17 cellular contexts compared by ENCODE assay signal in the genomic region with DNA sequence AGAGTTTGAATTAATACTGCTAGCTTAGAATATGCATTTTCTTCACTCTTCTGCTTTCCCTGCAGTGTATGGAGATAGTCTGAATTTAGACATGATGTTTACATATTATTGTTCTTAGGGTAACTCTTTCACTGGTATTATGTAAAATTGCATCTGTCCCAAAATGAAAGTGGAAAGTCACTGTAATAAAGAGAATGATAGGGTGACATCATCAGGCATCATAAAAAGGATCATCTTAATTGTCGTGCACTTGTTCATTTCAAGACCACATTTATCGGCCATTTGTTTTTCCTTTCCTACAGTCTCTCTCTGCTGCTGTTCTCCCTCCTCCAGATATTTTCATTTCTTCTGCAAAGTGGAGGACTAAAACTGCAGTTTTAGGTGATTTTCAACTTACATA.
DNase-seq lines count a peak whose midpoint lies in the region; ATAC-seq and TF ChIP-seq lines count a peak whose summit lies in the region.
"Had no signal": no experiment of that assay in that cellular context is flagged by ENCODE, and none has a peak within 500 bp of the region (broad histone marks: within the 10 kb centered on the region; RNA-seq: fewer than 3 reads in every experiment).

No MANE protein-coding gene starts in this region.

- no peak overlapping the region for H3K9ac ChIP-seq in OCI-LY3 (ENCODE audit: low read length)

- TF ChIP-seq CTCF in GM13977 (IDR thresholded peaks at IDR 0.05; ENCODE audit: extremely low read depth, insufficient read depth, missing control alignments) (no peak), OCI-LY3 (IDR thresholded peaks at IDR 0.05; ENCODE audit: low read depth, low read length) (no peak), GM20000 (IDR thresholded peaks at IDR 0.05; ENCODE audit: extremely low read depth, missing control alignments) (no peak)

- peak overlapping the region; percentile 75 for H3K27ac Mint-ChIP-seq in activated T-cell treated with anti-CD3 and anti-CD28 coated beads, Interleukin-2, amount 50 U/mL, for 24 hours
- no peak overlapping the region for H3K27ac Mint-ChIP-seq in activated naive CD8-positive, alpha-beta T cell treated with anti-CD3 and anti-CD28 coated beads, Interleukin-2, amount 50 U/mL, for 24 hours
- H3K27ac Mint-ChIP-seq: CD14-positive monocyte had no signal

- peak; percentile 35 for ATAC-seq in activated naive CD8-positive, alpha-beta T cell treated with anti-CD3 and anti-CD28 coated beads, Interleukin-2, amount 50 U/mL, for 24 hours

- peaks cover 44% of the 10 kb centered on the region for H3K4me1 Mint-ChIP-seq in activated T-cell treated with anti-CD3 and anti-CD28 coated beads, Interleukin-2, amount 50 U/mL, for 24 hours (ENCODE audit: low read depth)
- H3K4me1 Mint-ChIP-seq in activated naive CD8-positive, alpha-beta T cell treated with anti-CD3 and anti-CD28 coated beads, Interleukin-2, amount 50 U/mL, for 24 hours = peaks cover 42% of the 10 kb centered on the region
- H3K4me1 Mint-ChIP-seq: CD14-positive monocyte had no signal

- no peak overlapping the region for H3K27ac ChIP-seq in OCI-LY3 (ENCODE audit: low read length)

- no peaks in the 10 kb centered on the region for H3K9me3 ChIP-seq in OCI-LY3 (ENCODE audit: insufficient read depth, low read length)
- H3K9me3 ChIP-seq: Caco-2 had no signal

- H3K4me2 ChIP-seq in OCI-LY3 (ENCODE audit: low read length) = peak overlapping the region; percentile 86

- H4K20me1 ChIP-seq in OCI-LY3 (ENCODE audit: insufficient read depth, low read length) = no peaks in the 10 kb centered on the region

- H3K4me3 Mint-ChIP-seq in activated T-cell treated with anti-CD3 and anti-CD28 coated beads, Interleukin-2, amount 50 U/mL, for 24 hours = peak overlapping the region; percentile 16
- H3K4me3 Mint-ChIP-seq in activated naive CD8-positive, alpha-beta T cell treated with anti-CD3 and anti-CD28 coated beads, Interleukin-2, amount 50 U/mL, for 24 hours = no peak overlapping the region
- H3K4me3 Mint-ChIP-seq: CD14-positive monocyte had no signal

- H2AFZ ChIP-seq in OCI-LY3 (ENCODE audit: low read depth, low read length) = peak overlapping the region; percentile 3

- H3K36me3 ChIP-seq in OCI-LY3 (replicated peaks; ENCODE audit: low read depth, low read length) = no peaks in the 10 kb centered on the region

- in situ Hi-C loops in GM13977 (cut with MboI; ENCODE audit: low pct_unique_long_range_greater_than_20kb, low sequenced_read_pairs, unreplicated experiment) = no loop called here

- H3K27me3 ChIP-seq in OCI-LY3 (ENCODE audit: low read depth, low read length) = no peaks in the 10 kb centered on the region

- H3K27me3 Mint-ChIP-seq in activated T-cell treated with anti-CD3 and anti-CD28 coated beads, Interleukin-2, amount 50 U/mL, for 24 hours = peaks cover 20% of the 10 kb centered on the region
- peaks cover 28% of the 10 kb centered on the region for H3K27me3 Mint-ChIP-seq in activated naive CD8-positive, alpha-beta T cell treated with anti-CD3 and anti-CD28 coated beads, Interleukin-2, amount 50 U/mL, for 24 hours

- H3K36me3 Mint-ChIP-seq in activated T-cell treated with anti-CD3 and anti-CD28 coated beads, Interleukin-2, amount 50 U/mL, for 24 hours (ENCODE audit: low read depth) = no peaks in the 10 kb centered on the region
- no peaks in the 10 kb centered on the region for H3K36me3 Mint-ChIP-seq in activated naive CD8-positive, alpha-beta T cell treated with anti-CD3 and anti-CD28 coated beads, Interleukin-2, amount 50 U/mL, for 24 hours (ENCODE audit: low read depth)
- H3K36me3 Mint-ChIP-seq: CD14-positive monocyte had no signal

- no peaks in the 10 kb centered on the region for H3K9me3 Mint-ChIP-seq in activated T-cell treated with anti-CD3 and anti-CD28 coated beads, Interleukin-2, amount 50 U/mL, for 24 hours
- no peaks in the 10 kb centered on the region for H3K9me3 Mint-ChIP-seq in activated naive CD8-positive, alpha-beta T cell treated with anti-CD3 and anti-CD28 coated beads, Interleukin-2, amount 50 U/mL, for 24 hours
- H3K9me3 Mint-ChIP-seq: CD14-positive monocyte had no signal

- H3K4me1 ChIP-seq in OCI-LY3 (ENCODE audit: low read length) = peaks cover 45% of the 10 kb centered on the region

- DNase-seq in activated T-cell treated with anti-CD3 and anti-CD28 coated beads, Interleukin-2, amount 50 U/mL, for 24 hours = no peak
- DNase-seq in activated T-cell treated with anti-CD3 and anti-CD28 coated beads for 4 hours = no peak
- peak; percentile 22 for DNase-seq in GM13977 (ENCODE audit: low spot score)
- DNase-seq in activated naive CD8-positive, alpha-beta T cell treated with anti-CD3 and anti-CD28 coated beads, Interleukin-2, amount 50 U/mL, for 24 hours = no peak
- no peak for DNase-seq in NCI-H748 (lab: John Stamatoyannopoulos, UW; ENCODE audit: unreplicated experiment)
- no peak for DNase-seq in cerebellar cortex (ENCODE audit: low spot score)
- no peak for DNase-seq in GM20000 (ENCODE audit: low spot score)
- DNase-seq: Caco-2; DMS153; NCI-H1417 treated with DMSO at 0.1 percent for 48 hours; NCI-H1930; NCI-H526 treated with DMSO at 0.1 percent for 48 hours; NK-92 treated with Interleukin-12 subunit alpha and Interleukin-12 subunit beta, amount 100 ng/mL, for 24 hours; OCI-M1; SHP77 treated with DMSO at 0.1 percent for 48 hours had no signal

- H3K79me2 ChIP-seq in OCI-LY3 (ENCODE audit: low read length) = no peaks in the 10 kb centered on the region

- H3K4me3 ChIP-seq in OCI-LY3 (ENCODE audit: low read length) = peak overlapping the region; percentile 11
